In genomic region chr19:45179063-45179847, GRCh38 we compare ENCODE assay signal across 2 cellular contexts.
TF ChIP-seq lines count a peak whose summit lies in the region.

No MANE protein-coding gene starts in this region.

TF ChIP-seq in HEK293T, 16 proteins besides CTCF, POLR2A, EP300 and RAD21:
- no peak for TF ChIP-seq CTBP1 (IDR thresholded peaks at IDR 0.05; ENCODE audit: borderline replicate concordance)
- TF ChIP-seq ARNT (IDR thresholded peaks at IDR 0.05): no peak
- TF ChIP-seq HDGF (IDR thresholded peaks at IDR 0.05; ENCODE audit: borderline replicate concordance): no peak
- no peak for TF ChIP-seq BHLHE40 (IDR thresholded peaks at IDR 0.05; ENCODE audit: borderline replicate concordance)
- no peak for TF ChIP-seq FOXM1 (IDR thresholded peaks at IDR 0.05; ENCODE audit: borderline replicate concordance)
- no peak for TF ChIP-seq SP1 (IDR thresholded peaks at IDR 0.05)
- TF ChIP-seq PKNOX1 (IDR thresholded peaks at IDR 0.05): no peak
- TF ChIP-seq ZNF384 (IDR thresholded peaks at IDR 0.05): no peak
- TF ChIP-seq SUZ12 (IDR thresholded peaks at IDR 0.05): no peak
- TF ChIP-seq FOXK2 (IDR thresholded peaks at IDR 0.05): no peak
TF ChIP-seq in HEK293T: peak in this region for 0.

TF ChIP-seq in endothelial cell of umbilical vein, 7 proteins besides CTCF, POLR2A, EP300 and RAD21:
- peak; percentile 41 for TF ChIP-seq POLR2AphosphoS5 (IDR thresholded peaks at IDR 0.05; ENCODE audit: insufficient read depth, low read depth, low read length)
- no peak for TF ChIP-seq FOS (IDR thresholded peaks at IDR 0.05; ENCODE audit: borderline replicate concordance, insufficient read depth, low read length)
